19 cellular contexts compared by ENCODE assay signal in the genomic region with DNA sequence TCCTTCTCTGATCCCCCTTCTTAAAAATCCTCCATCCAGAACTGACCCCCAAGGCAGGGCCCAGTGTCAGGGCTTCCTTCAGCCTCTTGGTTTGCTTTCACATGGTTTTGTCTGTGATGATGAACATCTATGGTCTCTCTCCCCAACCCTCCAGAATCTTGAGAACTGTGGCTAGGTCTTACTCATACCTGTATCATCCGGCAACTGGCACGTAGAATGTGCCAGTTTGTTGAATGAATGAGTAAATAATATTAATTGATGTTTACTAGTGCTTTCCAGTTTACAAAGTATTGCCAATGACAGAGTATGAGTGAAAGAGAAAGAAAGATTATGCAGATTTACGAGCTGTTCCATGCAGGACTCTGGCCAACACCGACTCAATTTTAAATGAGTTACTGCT.
"Had no signal": no experiment of that assay in that cellular context is flagged by ENCODE, and none has a peak within 500 bp of the region (broad histone marks: within the 10 kb centered on the region; RNA-seq: fewer than 3 reads in every experiment).

No MANE protein-coding gene starts in this region.

- H3K4me2 ChIP-seq: neural progenitor cell had no signal

- ATAC-seq: activated T-cell treated with anti-CD3 and anti-CD28 coated beads, Interleukin-2, amount 50 U/mL, for 4 hours; gastrocnemius medialis; left lung; mucosa of descending colon; stimulated activated naive CD8-positive, alpha-beta T cell treated with anti-CD3 and anti-CD28 coated beads, Interleukin-15, amount 100 ng/mL, for 72 hours had no signal

- H3K9me3 ChIP-seq: gastrocnemius medialis, mucosa of descending colon, suprapubic skin, transverse colon, vagina had no signal

- H3K27me3 ChIP-seq: gastrocnemius medialis, heart left ventricle, left lung, neural progenitor cell, suprapubic skin, transverse colon, vagina had no signal

- H3K4me3 ChIP-seq: gastrocnemius medialis, heart left ventricle, left lung, mucosa of descending colon, neural progenitor cell, suprapubic skin, transverse colon, vagina had no signal

- H3K27ac ChIP-seq: gastrocnemius medialis, left lung, neural progenitor cell, suprapubic skin, vagina had no signal

- H2AFZ ChIP-seq: neural progenitor cell had no signal

- DNase-seq: activated CD4-positive, alpha-beta T cell treated with anti-CD3 and anti-CD28 coated beads, Interleukin-2, amount 50 U/mL, for 1 hour; activated CD8-positive, alpha-beta memory T cell treated with anti-CD3 and anti-CD28 coated beads, Interleukin-2, amount 50 U/mL, for 4 hours; activated effector memory CD4-positive, alpha-beta T cell treated with Interleukin-2 at 50 U/mL for 16 hours; activated naive CD4-positive, alpha-beta T cell treated with anti-CD3 and anti-CD28 coated beads, Interleukin-2, amount 50 U/mL, for 16 hours; activated T-cell treated with anti-CD3 and anti-CD28 coated beads, Interleukin-2, amount 50 U/mL, for 4 hours; effector CD8-positive, alpha-beta T cell; gastrocnemius medialis; heart left ventricle; left lung; mesenchymal stem cell; mucosa of descending colon; naive B cell; stimulated activated CD4-positive, alpha-beta T cell treated with anti-CD3 and anti-CD28 coated beads, Interleukin-1b, Interleukin-23, amount 100 ng/mL, for 48 hours; stimulated activated naive CD8-positive, alpha-beta T cell treated with anti-CD3 and anti-CD28 coated beads, Interleukin-15, amount 100 ng/mL, for 72 hours; T-helper 9 cell; transverse colon had no signal

- H3K36me3 ChIP-seq: gastrocnemius medialis, heart left ventricle, left lung, neural progenitor cell, suprapubic skin, transverse colon, vagina had no signal

- H3K9ac ChIP-seq: neural progenitor cell had no signal
